In the genomic region with DNA sequence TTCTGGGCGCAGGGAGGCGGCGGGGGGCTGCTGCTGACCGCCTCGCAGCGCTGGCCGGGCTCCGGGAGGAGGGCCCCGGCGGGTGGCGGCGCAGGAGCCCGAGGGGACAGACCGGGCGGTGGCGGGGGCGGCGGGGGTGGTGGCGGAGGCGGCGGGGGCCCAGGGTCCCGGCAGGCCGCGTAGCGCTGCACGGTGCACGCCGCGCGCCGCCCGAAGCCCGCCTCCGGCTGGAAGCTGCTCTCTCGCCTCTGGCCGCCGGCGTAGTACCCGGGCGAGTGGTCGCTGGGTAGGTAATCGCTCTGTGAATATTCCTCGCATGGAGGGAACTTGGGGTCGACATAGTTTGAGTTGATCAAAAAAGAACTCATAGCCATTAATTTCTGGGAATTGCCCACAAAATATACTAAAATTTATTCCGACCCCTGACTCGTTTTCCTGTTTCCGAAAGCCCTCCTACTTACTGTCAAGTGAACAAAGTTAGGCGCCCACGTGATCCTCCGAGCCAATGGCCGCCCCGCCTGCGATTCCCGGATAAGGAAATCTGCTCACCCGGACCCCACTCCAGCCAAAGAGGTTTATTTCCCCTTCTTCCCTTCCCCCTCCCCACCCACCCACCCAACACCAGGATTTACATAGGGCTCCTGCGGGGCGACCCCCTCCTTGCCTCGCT, we compare ENCODE assay signal across 8 cellular contexts. TPM values are rescaled to one million over a fixed set of nuclear protein-coding genes. Genes with fewer than 3 reads are reported as not detected.
A peak's percentile ranks its signal among the peaks of the same experiment; 100 is the strongest.
DNase-seq lines count a peak whose midpoint lies in the region; ATAC-seq, FAIRE-seq and TF ChIP-seq lines count a peak whose summit lies in the region.

Gene HOXB4 (minus strand): TSS at position 405 of the 670 bp plus-strand sequence. CDS start 31 bp downstream, at position 374.

- H3K27ac ChIP-seq in gastroesophageal sphincter, result peak within 1 kb of the TSS; percentile 97 to 98 (median 97)
- H3K27ac ChIP-seq in parathyroid adenoma, result peak within 1 kb of the TSS; percentile 17

- H3K36me3 Mint-ChIP-seq in activated T-cell treated with anti-CD3 and anti-CD28 coated beads, Interleukin-2, amount 50 U/mL, for 72 hours (ENCODE audit: insufficient read depth in 2 of 2), result peaks cover 2 to 3% of the 10 kb centered on the region in 2 donors

- no peaks in the 10 kb centered on the region for H3K9me3 Mint-ChIP-seq in activated T-cell treated with anti-CD3 and anti-CD28 coated beads, Interleukin-2, amount 50 U/mL, for 72 hours

- H3K27me3 ChIP-seq in gastroesophageal sphincter, result no peaks in the 10 kb centered on the region
- no peaks in the 10 kb centered on the region for H3K27me3 ChIP-seq in parathyroid adenoma (ENCODE audit: control insufficient read depth, insufficient read depth, low read length)

- no peaks in the 10 kb centered on the region for H3K79me2 ChIP-seq in parathyroid adenoma

- H3K27me3 Mint-ChIP-seq in activated T-cell treated with anti-CD3 and anti-CD28 coated beads, Interleukin-2, amount 50 U/mL, for 72 hours (ENCODE audit: low read depth), result peaks cover 51% of the 10 kb centered on the region

- no peak within 1 kb of the TSS for H3K9ac ChIP-seq in parathyroid adenoma

- TF ChIP-seq POLR2A in gastroesophageal sphincter (IDR thresholded peaks at IDR 0.05), result no peak

- H3K36me3 ChIP-seq in gastroesophageal sphincter (no peaks in the 10 kb centered on the region), parathyroid adenoma (ENCODE audit: control insufficient read depth, insufficient read depth, low read length) (no peaks in the 10 kb centered on the region)

- FAIRE-seq in D721Med (lab: Jason Lieb, UNC), result no peak

- ATAC-seq in activated T-cell treated with anti-CD3 and anti-CD28 coated beads, Interleukin-2, amount 50 U/mL, for 72 hours (replicated peaks in 1 of 2), result peak; percentile 72 to 86
- ATAC-seq in gastroesophageal sphincter (peak; percentile 66), GM21360 (IDR thresholded peaks at IDR 0.05; ENCODE audit: unreplicated experiment) (no peak)

- no peak within 1 kb of the TSS for H2AFZ ChIP-seq in parathyroid adenoma

- DNase-seq in DMS114 treated with DMSO at 0.1 percent for 48 hours (lab: John Stamatoyannopoulos, UW; ENCODE audit: unreplicated experiment), result peak; percentile 79
- no peak for DNase-seq in HFF-Myc (ENCODE audit: extremely low read depth, low read depth)
- DNase-seq in NOMO-1 treated with dmso at 0.1 percent for 144 hours (lab: John Stamatoyannopoulos, UW; ENCODE audit: unreplicated experiment), result peak; percentile 42
- peak; percentile 73 to 77 for DNase-seq in activated T-cell treated with anti-CD3 and anti-CD28 coated beads, Interleukin-2, amount 50 U/mL, for 72 hours
- DNase-seq in D721Med (ENCODE audit: insufficient read length, low spot score), result no peak

- no peak for TF ChIP-seq EP300 in gastroesophageal sphincter (IDR thresholded peaks at IDR 0.05)

- H3K4me3 ChIP-seq in HFF-Myc (replicated peaks; ENCODE audit: low read depth, low read length) (peak within 1 kb of the TSS; percentile 31), gastroesophageal sphincter (peak within 1 kb of the TSS; percentile 66 to 81), parathyroid adenoma (ENCODE audit: low read depth, low read length) (peak within 1 kb of the TSS; percentile 75)

- peak within 1 kb of the TSS; percentile 95 for H3K27ac Mint-ChIP-seq in activated T-cell treated with anti-CD3 and anti-CD28 coated beads, Interleukin-2, amount 50 U/mL, for 72 hours

- H3K4me1 Mint-ChIP-seq in activated T-cell treated with anti-CD3 and anti-CD28 coated beads, Interleukin-2, amount 50 U/mL, for 72 hours (ENCODE audit: low read depth), result peaks cover 55% of the 10 kb centered on the region

- no peaks in the 10 kb centered on the region for H3K9me3 ChIP-seq in gastroesophageal sphincter
- no peaks in the 10 kb centered on the region for H3K9me3 ChIP-seq in parathyroid adenoma (ENCODE audit: control insufficient read depth, low read length)

- H3K4me1 ChIP-seq in gastroesophageal sphincter (peaks cover 7 to 85% (median 8%) of the 10 kb centered on the region in 3 donors), parathyroid adenoma (no peaks in the 10 kb centered on the region)

- H3K4me2 ChIP-seq in parathyroid adenoma (ENCODE audit: low read length), result peak within 1 kb of the TSS; percentile 82

- WGBS in gastroesophageal sphincter (ENCODE audit: low coverage in 1 of 2), 2 donors, result 0 to 1% methylated on average over 11 of the region's 58 CpGs

- TF ChIP-seq CTCF in HFF-Myc (IDR thresholded peaks at IDR 0.05; ENCODE audit: low read depth, low read length, missing control alignments), result no peak
- no peak for TF ChIP-seq CTCF in gastroesophageal sphincter (IDR thresholded peaks at IDR 0.05)
- TF ChIP-seq CTCF in parathyroid adenoma (IDR thresholded peaks at IDR 0.05), result no peak
- TF ChIP-seq CTCF in D721Med (IDR thresholded peaks at IDR 0.05; ENCODE audit: insufficient read depth, missing control alignments), result no peak

- peak within 1 kb of the TSS; percentile 89 to 95 for H3K4me3 Mint-ChIP-seq in activated T-cell treated with anti-CD3 and anti-CD28 coated beads, Interleukin-2, amount 50 U/mL, for 72 hours

RNA-seq across cellular contexts. Expression of gene HOXB4, which starts in this region (rescaled TPM):
- total RNA-seq in activated T-cell treated with anti-CD3 and anti-CD28 coated beads, Interleukin-2, amount 50 U/mL, for 72 hours, result 1 to 10 TPM; 1.9 to 3.3 TPM
- 10 to 100 TPM in 1 of 4 donors, 1 to 10 TPM in 3; 3.0 to 12.9 (median 6.9) TPM for total RNA-seq in gastroesophageal sphincter

Comparison
In these comparisons a context has a peak if more than half of its experiments do, and no peak if none do; other contexts are left out.
1. DNase-seq: peak in DMS114 treated with DMSO at 0.1 percent for 48 hours (single experiment), NOMO-1 treated with dmso at 0.1 percent for 144 hours (single experiment) and activated T-cell treated with anti-CD3 and anti-CD28 coated beads, Interleukin-2, amount 50 U/mL, for 72 hours (2 of 2); none in HFF-Myc (single experiment) and D721Med (single experiment).
2. Peak in every context shown above with its lines, with median percentiles within 50 percentile points of each other: H3K4me3 ChIP-seq.